36 cellular contexts compared by ENCODE assay signal in genomic region chr12:85657836-85658235, GRCh38.
"Had no signal": no experiment of that assay in that cellular context is flagged by ENCODE, and none has a peak within 500 bp of the region (broad histone marks: within the 10 kb centered on the region; RNA-seq: fewer than 3 reads in every experiment).

No MANE protein-coding gene starts in this region.

- H3K27me3 ChIP-seq: MG63 had no signal

- H3K9me3 ChIP-seq: MG63 had no signal

- H3K36me3 ChIP-seq: MG63 had no signal

- H3K4me3 ChIP-seq: MG63 had no signal

- DNase-seq: Karpas-422, Kasumi-1, KBM-7, KG1, MG63, MM.1S, MV-4-11, NCI-H1048, NCI-H1092, NCI-H1092 treated with DMSO at 0.1 percent for 48 hours, NCI-H1105, NCI-H1105 treated with DMSO at 0.1 percent for 48 hours, NCI-H1417, NCI-H1417 treated with DMSO at 0.1 percent for 48 hours, NCI-H1436, NCI-H1436 treated with DMSO at 0.1 percent for 48 hours, NCI-H146, NCI-H1694, NCI-H1694 treated with DMSO at 0.1 percent for 48 hours, NCI-H187, NCI-H187 treated with DMSO at 0.1 percent for 48 hours, NCI-H1930, NCI-H2029, NCI-H2029 treated with DMSO at 0.1 percent for 48 hours, NCI-H2081, NCI-H2081 treated with DMSO at 0.1 percent for 48 hours, NCI-H2107, NCI-H2171, NCI-H2171 treated with DMSO at 0.1 percent for 48 hours, NCI-H2227 treated with DMSO at 0.1 percent for 48 hours, NCI-H226, NCI-H345, NCI-H446, NCI-H446 treated with DMSO at 0.1 percent for 48 hours, NCI-H510A had no signal

- H3K27ac ChIP-seq: KMS-11 had no signal
